Comparison of ENCODE assay signal across 9 cellular contexts in the genomic region with DNA sequence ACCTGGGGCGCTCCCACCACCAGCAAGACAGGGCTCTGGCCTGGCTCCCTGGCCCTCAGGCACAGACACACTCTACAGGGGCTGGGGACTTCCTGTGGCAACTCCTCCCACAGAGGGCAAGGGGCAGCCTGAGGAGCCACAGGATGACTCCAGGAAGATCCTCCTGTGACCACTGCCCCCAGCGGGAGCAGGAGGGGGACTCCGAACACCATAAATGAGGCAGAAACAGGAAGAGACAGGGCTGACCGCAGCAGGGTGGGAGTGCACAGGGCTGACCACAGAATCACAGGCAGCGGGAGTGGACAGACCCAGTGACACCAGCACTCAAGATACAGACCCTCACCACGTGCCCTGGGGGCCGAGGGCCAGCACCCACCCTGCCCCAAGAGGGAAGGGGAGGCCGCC. TPM values are rescaled to one million over a fixed set of nuclear protein-coding genes. Genes with fewer than 3 reads are reported as not detected.
A peak's percentile ranks its signal among the peaks of the same experiment; 100 is the strongest.
DNase-seq lines count a peak whose midpoint lies in the region; ATAC-seq and TF ChIP-seq lines count a peak whose summit lies in the region.
"Had no signal": no experiment of that assay in that cellular context is flagged by ENCODE, and none has a peak within 500 bp of the region (broad histone marks: within the 10 kb centered on the region; RNA-seq: fewer than 3 reads in every experiment).

No MANE protein-coding gene starts in this region.

- no peaks in the 10 kb centered on the region for H3K9me3 Mint-ChIP-seq in activated naive CD4-positive, alpha-beta T cell treated with anti-CD3 and anti-CD28 coated beads, Interleukin-2, amount 10 ng/mL, durations not matched to agents 7 days and 5 days
- no peaks in the 10 kb centered on the region for H3K9me3 Mint-ChIP-seq in activated T-helper 1 cell treated with anti-CD3 and anti-CD28 coated beads, Interleukin-12 subunit alpha, Interleukin-12 subunit beta, Interleukin-2, Interleukin-4 antibody, amounts not matched to agents 30 ng/mL and 10 ng/mL and 1 ng/mL, durations not matched to agents 14 hours and 24 hours and 36 hours
- no peaks in the 10 kb centered on the region for H3K9me3 Mint-ChIP-seq in chondrocyte (ENCODE audit: low read depth)

- peak overlapping the region; percentile 83 to 91 for H3K27ac ChIP-seq in left lung
- peak overlapping the region; percentile 85 for H3K27ac ChIP-seq in upper lobe of right lung

- CTCF ChIA-PET in activated naive CD4-positive, alpha-beta T cell treated with anti-CD3 and anti-CD28 coated beads, Interleukin-2, amount 10 ng/mL, durations not matched to agents 7 days and 5 days (lab: Charles Lee) = interaction anchor here (1.1 to 1.8 kb wide), 4 partner anchors 16 to 436 kb away, joined by 3 to 8 read pairs (median 4); a partner anchor contains a TSS

- TF ChIP-seq CTCF in left lung (IDR thresholded peaks at IDR 0.05) (no peak), upper lobe of right lung (IDR thresholded peaks at IDR 0.05) (no peak), chondrocyte (IDR thresholded peaks at IDR 0.05) (no peak)

- intact Hi-C loops in activated T-helper 1 cell treated with anti-CD3 and anti-CD28 coated beads, Interleukin-12 subunit alpha, Interleukin-12 subunit beta, Interleukin-2, Interleukin-4 antibody, amounts not matched to agents 30 ng/mL and 10 ng/mL and 1 ng/mL, durations not matched to agents 14 hours and 24 hours and 36 hours (cut with micrococcal nuclease) = no loop called here
- intact Hi-C loops in left lung (cut with DNase I) = no loop called here
- intact Hi-C loops in upper lobe of right lung (cut with DNase I) = no loop called here

- no peak overlapping the region for H3K4me3 Mint-ChIP-seq in activated naive CD4-positive, alpha-beta T cell treated with anti-CD3 and anti-CD28 coated beads, Interleukin-2, amount 10 ng/mL, durations not matched to agents 7 days and 5 days
- no peak overlapping the region for H3K4me3 Mint-ChIP-seq in activated T-helper 1 cell treated with anti-CD3 and anti-CD28 coated beads, Interleukin-12 subunit alpha, Interleukin-12 subunit beta, Interleukin-2, Interleukin-4 antibody, amounts not matched to agents 30 ng/mL and 10 ng/mL and 1 ng/mL, durations not matched to agents 14 hours and 24 hours and 36 hours
- H3K4me3 Mint-ChIP-seq in chondrocyte (ENCODE audit: unreplicated experiment) = no peak overlapping the region

- peaks cover 39 to 97% of the 10 kb centered on the region in 2 donors for H3K4me1 ChIP-seq in left lung
- peaks cover 71% of the 10 kb centered on the region for H3K4me1 ChIP-seq in upper lobe of right lung

- H3K36me3 Mint-ChIP-seq in activated naive CD4-positive, alpha-beta T cell treated with anti-CD3 and anti-CD28 coated beads, Interleukin-2, amount 10 ng/mL, durations not matched to agents 7 days and 5 days = peaks cover 12% of the 10 kb centered on the region
- peaks cover 5% of the 10 kb centered on the region for H3K36me3 Mint-ChIP-seq in activated T-helper 1 cell treated with anti-CD3 and anti-CD28 coated beads, Interleukin-12 subunit alpha, Interleukin-12 subunit beta, Interleukin-2, Interleukin-4 antibody, amounts not matched to agents 30 ng/mL and 10 ng/mL and 1 ng/mL, durations not matched to agents 14 hours and 24 hours and 36 hours (ENCODE audit: low read depth)
- H3K36me3 Mint-ChIP-seq in chondrocyte (ENCODE audit: low read depth) = no peaks in the 10 kb centered on the region

- DNase-seq in activated naive CD4-positive, alpha-beta T cell treated with anti-CD3 and anti-CD28 coated beads, Interleukin-2, amount 10 ng/mL, durations not matched to agents 7 days and 5 days = no peak
- no peak for DNase-seq in activated naive CD4-positive, alpha-beta T cell treated with anti-CD3 and anti-CD28 coated beads, Interleukin-2, amount 50 U/mL, for 16 hours
- DNase-seq in activated T-helper 1 cell treated with anti-CD3 and anti-CD28 coated beads, Interleukin-12 subunit alpha, Interleukin-12 subunit beta, Interleukin-2, Interleukin-4 antibody, amounts not matched to agents 30 ng/mL and 10 ng/mL and 1 ng/mL, durations not matched to agents 14 hours and 24 hours and 36 hours (ENCODE audit: low spot score) = no peak
- DNase-seq in left lung = peak; percentile 82 to 86
- DNase-seq in upper lobe of right lung = peak; percentile 80
- DNase-seq in chondrocyte (ENCODE audit: low spot score) = no peak
- DNase-seq: activated T-cell treated with anti-CD3 and anti-CD28 coated beads, Interleukin-2, amount 50 U/mL, for 1 hour had no signal

- ATAC-seq in left lung (peak; percentile 16), upper lobe of right lung (peak; percentile 40), HG03378 (IDR thresholded peaks at IDR 0.05; ENCODE audit: unreplicated experiment) (no peak), HG03039 (IDR thresholded peaks at IDR 0.05; ENCODE audit: unreplicated experiment) (no peak)

- no peaks in the 10 kb centered on the region for H3K27me3 ChIP-seq in left lung
- H3K27me3 ChIP-seq in upper lobe of right lung = no peaks in the 10 kb centered on the region

- H3K4me3 ChIP-seq in left lung = no peak overlapping the region
- no peak overlapping the region for H3K4me3 ChIP-seq in upper lobe of right lung

- no peaks in the 10 kb centered on the region for H3K27me3 Mint-ChIP-seq in activated naive CD4-positive, alpha-beta T cell treated with anti-CD3 and anti-CD28 coated beads, Interleukin-2, amount 10 ng/mL, durations not matched to agents 7 days and 5 days
- H3K27me3 Mint-ChIP-seq in activated T-helper 1 cell treated with anti-CD3 and anti-CD28 coated beads, Interleukin-12 subunit alpha, Interleukin-12 subunit beta, Interleukin-2, Interleukin-4 antibody, amounts not matched to agents 30 ng/mL and 10 ng/mL and 1 ng/mL, durations not matched to agents 14 hours and 24 hours and 36 hours (ENCODE audit: insufficient read depth) = no peaks in the 10 kb centered on the region
- H3K27me3 Mint-ChIP-seq in chondrocyte (ENCODE audit: low read depth) = no peaks in the 10 kb centered on the region

- peaks cover 69% of the 10 kb centered on the region for H3K4me1 Mint-ChIP-seq in activated naive CD4-positive, alpha-beta T cell treated with anti-CD3 and anti-CD28 coated beads, Interleukin-2, amount 10 ng/mL, durations not matched to agents 7 days and 5 days
- H3K4me1 Mint-ChIP-seq in activated T-helper 1 cell treated with anti-CD3 and anti-CD28 coated beads, Interleukin-12 subunit alpha, Interleukin-12 subunit beta, Interleukin-2, Interleukin-4 antibody, amounts not matched to agents 30 ng/mL and 10 ng/mL and 1 ng/mL, durations not matched to agents 14 hours and 24 hours and 36 hours (ENCODE audit: low read depth) = peaks cover 56% of the 10 kb centered on the region
- H3K4me1 Mint-ChIP-seq in chondrocyte (ENCODE audit: low read depth) = peaks cover 37% of the 10 kb centered on the region

- H3K27ac Mint-ChIP-seq in activated naive CD4-positive, alpha-beta T cell treated with anti-CD3 and anti-CD28 coated beads, Interleukin-2, amount 10 ng/mL, durations not matched to agents 7 days and 5 days = peak overlapping the region; percentile 82
- peak overlapping the region; percentile 65 for H3K27ac Mint-ChIP-seq in activated T-helper 1 cell treated with anti-CD3 and anti-CD28 coated beads, Interleukin-12 subunit alpha, Interleukin-12 subunit beta, Interleukin-2, Interleukin-4 antibody, amounts not matched to agents 30 ng/mL and 10 ng/mL and 1 ng/mL, durations not matched to agents 14 hours and 24 hours and 36 hours
- no peak overlapping the region for H3K27ac Mint-ChIP-seq in chondrocyte (ENCODE audit: unreplicated experiment)

- H3K9me3 ChIP-seq in left lung (no peaks in the 10 kb centered on the region), upper lobe of right lung (no peaks in the 10 kb centered on the region)

- H3K36me3 ChIP-seq in left lung = no peaks in the 10 kb centered on the region
- H3K36me3 ChIP-seq in upper lobe of right lung = no peaks in the 10 kb centered on the region

RNA-seq across cellular contexts. Expression of a gene that starts 10.8 kb away (rescaled TPM):
- 78.8 and 88.6 TPM in 2 replicates for total RNA-seq in activated T-helper 1 cell treated with anti-CD3 and anti-CD28 coated beads, Interleukin-12 subunit alpha, Interleukin-12 subunit beta, Interleukin-2, Interleukin-4 antibody, amounts not matched to agents 30 ng/mL and 10 ng/mL and 1 ng/mL, durations not matched to agents 14 hours and 24 hours and 36 hours
- 100 to 1,000 TPM; 172 to 222 TPM for total RNA-seq in left lung
- total RNA-seq in upper lobe of right lung = 226 TPM
- 45.3 to 67.4 TPM (median 48.1 TPM) in 3 replicates for total RNA-seq in chondrocyte

RNA-seq across cellular contexts. Expression of a gene that starts 52.4 kb away (rescaled TPM):
- 19.8 and 23.9 TPM in 2 replicates for total RNA-seq in activated T-helper 1 cell treated with anti-CD3 and anti-CD28 coated beads, Interleukin-12 subunit alpha, Interleukin-12 subunit beta, Interleukin-2, Interleukin-4 antibody, amounts not matched to agents 30 ng/mL and 10 ng/mL and 1 ng/mL, durations not matched to agents 14 hours and 24 hours and 36 hours
- total RNA-seq in left lung (100 to 1,000 TPM in 1 of 2 donors, 10 to 100 TPM in 1; 83.8 to 119 TPM), upper lobe of right lung (116 TPM), chondrocyte (58.8 to 81.0 TPM (median 79.4 TPM) in 3 replicates)

Comparison
In these comparisons a context has a peak if more than half of its experiments do, and no peak if none do; other contexts are left out.
1. DNase-seq: peak in left lung (2 of 2) and upper lobe of right lung (single experiment); none in activated naive CD4-positive, alpha-beta T cell treated with anti-CD3 and anti-CD28 coated beads, Interleukin-2, amount 10 ng/mL, durations not matched to agents 7 days and 5 days (single experiment), activated naive CD4-positive, alpha-beta T cell treated with anti-CD3 and anti-CD28 coated beads, Interleukin-2, amount 50 U/mL, for 16 hours (single experiment), activated T-helper 1 cell treated with anti-CD3 and anti-CD28 coated beads, Interleukin-12 subunit alpha, Interleukin-12 subunit beta, Interleukin-2, Interleukin-4 antibody, amounts not matched to agents 30 ng/mL and 10 ng/mL and 1 ng/mL, durations not matched to agents 14 hours and 24 hours and 36 hours (single experiment) and chondrocyte (single experiment).
2. ATAC-seq: peak in left lung (single experiment) and upper lobe of right lung (single experiment); none in HG03378 (single experiment) and HG03039 (single experiment).